In genomic region chrX:119694601-119695534, GRCh38 we compare ENCODE assay signal across 14 cellular contexts. TPM values are rescaled to one million over a fixed set of nuclear protein-coding genes. Genes with fewer than 3 reads are reported as not detected.
A peak's percentile ranks its signal among the peaks of the same experiment; 100 is the strongest.
DNase-seq lines count a peak whose midpoint lies in the region; ATAC-seq and TF ChIP-seq lines count a peak whose summit lies in the region.
"Had no signal": no experiment of that assay in that cellular context is flagged by ENCODE, and none has a peak within 500 bp of the region (broad histone marks: within the 10 kb centered on the region; RNA-seq: fewer than 3 reads in every experiment).

No MANE protein-coding gene starts in this region.

- DNase-seq in GM06990 (ENCODE audit: extremely low read depth, insufficient read length) (peak; percentile 58), KBM-7 (peak; percentile 52), choroid plexus epithelial cell (ENCODE audit: low read depth) (no peak), NCI-H1694 (lab: John Stamatoyannopoulos, UW) (no peak), ascending aorta (ENCODE audit: low spot score in 2 of 2) (no peak)
- no peak for DNase-seq in effector CD4-positive, alpha-beta T cell
- DNase-seq: activated gamma-delta T cell; effector memory CD4-positive, alpha-beta T cell; MM.1S; occipital lobe; stimulated activated CD4-positive, alpha-beta T cell treated with anti-CD3 and anti-CD28 coated beads, Interleukin-4, amount 100 ng/mL, for 4 hours had no signal

- H3K27ac ChIP-seq in rectal smooth muscle tissue (ENCODE audit: low read depth, low read length) = peak overlapping the region; percentile 87
- no peak overlapping the region for H3K27ac ChIP-seq in ascending aorta
- H3K27ac ChIP-seq: thyroid gland had no signal

- no peaks in the 10 kb centered on the region for H3K9me3 ChIP-seq in ascending aorta
- H3K9me3 ChIP-seq: thyroid gland had no signal

- intact Hi-C loops in ascending aorta (cut with DNase I) = no loop called here

- TF ChIP-seq CTCF in GM06990 (IDR thresholded peaks at IDR 0.05; ENCODE audit: insufficient read depth, low read length, poor library complexity, severe bottlenecking) = no peak
- TF ChIP-seq CTCF in choroid plexus epithelial cell (conservative IDR thresholded peaks at IDR 0.05; ENCODE audit: low read depth, low read length) = peak; percentile 25
- TF ChIP-seq CTCF in ascending aorta (IDR thresholded peaks at IDR 0.05) = no peak

- H3K4me3 ChIP-seq in GM06990 (replicated peaks; ENCODE audit: low read depth, low read length) = peak overlapping the region; percentile 3; the same call in 1 of the 2 replicates
- no peak overlapping the region for H3K4me3 ChIP-seq in choroid plexus epithelial cell (ENCODE audit: low read depth, low read length)
- no peak overlapping the region for H3K4me3 ChIP-seq in rectal smooth muscle tissue (ENCODE audit: low read length)
- no peak overlapping the region for H3K4me3 ChIP-seq in ascending aorta
- H3K4me3 ChIP-seq: thyroid gland had no signal

- no peak overlapping the region for H3K9ac ChIP-seq in rectal smooth muscle tissue (ENCODE audit: low read length)

- in situ Hi-C loops in KBM-7 (cut with MboI; ENCODE audit: low pct_unique_long_range_greater_than_20kb, low sequenced_read_pairs) = no loop called here

- H3K4me1 ChIP-seq in rectal smooth muscle tissue (ENCODE audit: control insufficient read depth, insufficient read depth, low read length) = no peaks in the 10 kb centered on the region
- H3K4me1 ChIP-seq in ascending aorta = no peaks in the 10 kb centered on the region
- H3K4me1 ChIP-seq: thyroid gland had no signal

- no peak for ATAC-seq in GM19455 (IDR thresholded peaks at IDR 0.05; ENCODE audit: unreplicated experiment)

- H3K27me3 ChIP-seq in GM06990 (replicated peaks; ENCODE audit: control insufficient read depth, insufficient read depth, low read length) = no peaks in the 10 kb centered on the region
- no peaks in the 10 kb centered on the region for H3K27me3 ChIP-seq in rectal smooth muscle tissue (ENCODE audit: control insufficient read depth, insufficient read depth, low read length)
- H3K27me3 ChIP-seq in ascending aorta = no peaks in the 10 kb centered on the region
- H3K27me3 ChIP-seq: thyroid gland had no signal

- H3K36me3 ChIP-seq in GM06990 (ENCODE audit: control insufficient read depth, insufficient read depth, low read length) (no peaks in the 10 kb centered on the region), rectal smooth muscle tissue (ENCODE audit: control insufficient read depth, insufficient read depth, low read length) (no peaks in the 10 kb centered on the region), ascending aorta (no peaks in the 10 kb centered on the region)
- H3K36me3 ChIP-seq: thyroid gland had no signal

RNA-seq across cellular contexts. Expression of gene SEPTIN6, which starts 1.9 kb away (rescaled TPM):
- total RNA-seq in ascending aorta = 10.6 TPM

Comparison
In these comparisons a context has a peak if more than half of its experiments do, and no peak if none do; other contexts are left out.
1. DNase-seq: peak in GM06990 (single experiment) and KBM-7 (single experiment); none in choroid plexus epithelial cell (single experiment), NCI-H1694 (single experiment), ascending aorta (0 of 2) and effector CD4-positive, alpha-beta T cell (single experiment).